In genomic region chrX:49177338-49177833, GRCh38 we compare ENCODE assay signal across 13 cellular contexts. TPM values are rescaled to one million over a fixed set of nuclear protein-coding genes. Genes with fewer than 3 reads are reported as not detected.
DNase-seq lines count a peak whose midpoint lies in the region; ATAC-seq, FAIRE-seq and TF ChIP-seq lines count a peak whose summit lies in the region.
"Had no signal": no experiment of that assay in that cellular context is flagged by ENCODE, and none has a peak within 500 bp of the region (broad histone marks: within the 10 kb centered on the region; RNA-seq: fewer than 3 reads in every experiment).

No MANE protein-coding gene starts in this region.

- intact Hi-C loops in left lung (cut with DNase I), result no loop called here

- DNase-seq in A549 (ENCODE audit: low read depth in 1 of 2, low spot score in 1 of 2) (peak in 1 of 2 experiments; percentile 35), HUDEP-2 (lab: John Stamatoyannopoulos, UW; ENCODE audit: unreplicated experiment in 76 of 76) (peak in 73 of 76 experiments; percentile 15 to 89 (median 70)), left lung (no peak), kidney tubule cell (ENCODE audit: low spot score) (no peak), putamen (ENCODE audit: low spot score) (no peak), D341Med (ENCODE audit: low spot score) (no peak)
- no peak for DNase-seq in activated naive CD8-positive, alpha-beta T cell treated with anti-CD3 and anti-CD28 coated beads for 36 hours
- DNase-seq: stimulated activated CD8-positive, alpha-beta memory T cell treated with anti-CD3 and anti-CD28 coated beads, Interleukin-4, amount 100 ng/mL, for 48 hours had no signal

- H3K4me3 ChIP-seq in A549 (no peak overlapping the region), left lung (no peak overlapping the region)

- ATAC-seq in A549 (peak; percentile 46 to 59; a peak in 5 of 6 replicates), left lung (peak; percentile 84), HG03460 (IDR thresholded peaks at IDR 0.05; ENCODE audit: unreplicated experiment) (no peak)

- H3K9me3 ChIP-seq in A549 (no peaks in the 10 kb centered on the region), left lung (no peaks in the 10 kb centered on the region)

- H3K4me2 ChIP-seq in A549, result no peak overlapping the region

- no peak for TF ChIP-seq POLR2A in A549 (IDR thresholded peaks at IDR 0.05; ENCODE audit: low read length)

- H3K27ac Mint-ChIP-seq in activated naive CD8-positive, alpha-beta T cell treated with anti-CD3 and anti-CD28 coated beads for 36 hours, result no peak overlapping the region
- H3K27ac Mint-ChIP-seq: brain, mesothelial cell of epicardium had no signal

- H3K27ac ChIP-seq in A549 (peak overlapping the region in 1 of 2 experiments; percentile 26; a peak in 1 of 6 replicates), left lung (peak overlapping the region; percentile 13 to 75)
- H3K27ac ChIP-seq: C4-2B had no signal

- peak overlapping the region; percentile 29 for H3K4me3 Mint-ChIP-seq in activated naive CD8-positive, alpha-beta T cell treated with anti-CD3 and anti-CD28 coated beads for 36 hours
- H3K4me3 Mint-ChIP-seq: brain, mesothelial cell of epicardium had no signal

- TF ChIP-seq RAD21 in A549 (conservative IDR thresholded peaks at IDR 0.05 in 1 of 2, IDR thresholded peaks at IDR 0.05 in 1 of 2), result peak in 1 of 2 experiments; percentile 23; a peak in 1 of 5 replicates

- no peaks in the 10 kb centered on the region for H3K27me3 Mint-ChIP-seq in activated naive CD8-positive, alpha-beta T cell treated with anti-CD3 and anti-CD28 coated beads for 36 hours
- H3K27me3 Mint-ChIP-seq: IgD-negative memory B cell had no signal

- peaks cover 27% of the 10 kb centered on the region for H3K36me3 Mint-ChIP-seq in activated naive CD8-positive, alpha-beta T cell treated with anti-CD3 and anti-CD28 coated beads for 36 hours

- CTCF ChIA-PET in A549 (lab: Yijun Ruan, JAX), result interaction anchor here (1.0 to 1.7 kb wide), 2 partner anchors 22 to 35 kb away, joined by 3 to 6 read pairs; no protein-coding TSS in a partner anchor

- TF ChIP-seq CTCF in A549 (IDR thresholded peaks at IDR 0.05) (0 out of 3 replicates have a peak, but pooled peaks have one; percentile 11), left lung (IDR thresholded peaks at IDR 0.05) (no peak)

- 88% methylated on average over 3 of the region's 4 CpGs for whole genome bisulfite sequencing in A549 (ENCODE audit: missing lambda C conversion rate)

- no peaks in the 10 kb centered on the region for H3K9me3 Mint-ChIP-seq in activated naive CD8-positive, alpha-beta T cell treated with anti-CD3 and anti-CD28 coated beads for 36 hours

- POLR2A ChIA-PET in A549 (lab: Yijun Ruan, JAX), result no interaction called here

- H3K4me1 ChIP-seq in A549 (peaks cover 31% of the 10 kb centered on the region; the same call in 2 of the 3 replicates), left lung (peaks cover 0 to 28% of the 10 kb centered on the region in 2 donors)

- FAIRE-seq in A549 (lab: Jason Lieb, UNC), result no peak

- TF ChIP-seq EP300 in A549 (IDR thresholded peaks at IDR 0.05), result no peak

- peaks cover 0 to 71% of the 10 kb centered on the region in 2 donors for H3K36me3 ChIP-seq in left lung

- no peaks in the 10 kb centered on the region for H3K27me3 ChIP-seq in left lung

- peaks cover 13% of the 10 kb centered on the region for H3K4me1 Mint-ChIP-seq in activated naive CD8-positive, alpha-beta T cell treated with anti-CD3 and anti-CD28 coated beads for 36 hours
- H3K4me1 Mint-ChIP-seq: brain had no signal

TF ChIP-seq in A549, 52 proteins besides CTCF, POLR2A, EP300 and RAD21 (continues in another document):
- TF ChIP-seq EHMT2 (IDR thresholded peaks at IDR 0.05; ENCODE audit: low read depth) (no peak), ZSCAN20 (CRISPR knock-in tag; IDR thresholded peaks at IDR 0.05) (no peak), BHLHE40 (IDR thresholded peaks at IDR 0.05; ENCODE audit: low read depth, low read length) (no peak), GATA3 (IDR thresholded peaks at IDR 0.05; ENCODE audit: borderline replicate concordance) (no peak), NFE2L2 (conservative IDR thresholded peaks at IDR 0.05; ENCODE audit: low read length) (no peak), SMC3 (IDR thresholded peaks at IDR 0.05) (no peak), JUNB (IDR thresholded peaks at IDR 0.05) (no peak), EHF (CRISPR knock-in tag; IDR thresholded peaks at IDR 0.05) (no peak), BCL3 (IDR thresholded peaks at IDR 0.05) (no peak), MAFK (IDR thresholded peaks at IDR 0.05; ENCODE audit: partially characterized antibody) (no peak), HEYL (CRISPR knock-in tag; IDR thresholded peaks at IDR 0.05) (no peak), HDAC2 (IDR thresholded peaks at IDR 0.05) (no peak), RNF2 (IDR thresholded peaks at IDR 0.05; ENCODE audit: borderline replicate concordance, low read depth) (no peak), CHD2 (IDR thresholded peaks at IDR 0.05; ENCODE audit: low read length, partially characterized antibody) (no peak), POLR2AphosphoS2 (conservative IDR thresholded peaks at IDR 0.05; ENCODE audit: low read length) (no peak), ZC3H11A (IDR thresholded peaks at IDR 0.05) (no peak)
- TF ChIP-seq, protein P1, sequence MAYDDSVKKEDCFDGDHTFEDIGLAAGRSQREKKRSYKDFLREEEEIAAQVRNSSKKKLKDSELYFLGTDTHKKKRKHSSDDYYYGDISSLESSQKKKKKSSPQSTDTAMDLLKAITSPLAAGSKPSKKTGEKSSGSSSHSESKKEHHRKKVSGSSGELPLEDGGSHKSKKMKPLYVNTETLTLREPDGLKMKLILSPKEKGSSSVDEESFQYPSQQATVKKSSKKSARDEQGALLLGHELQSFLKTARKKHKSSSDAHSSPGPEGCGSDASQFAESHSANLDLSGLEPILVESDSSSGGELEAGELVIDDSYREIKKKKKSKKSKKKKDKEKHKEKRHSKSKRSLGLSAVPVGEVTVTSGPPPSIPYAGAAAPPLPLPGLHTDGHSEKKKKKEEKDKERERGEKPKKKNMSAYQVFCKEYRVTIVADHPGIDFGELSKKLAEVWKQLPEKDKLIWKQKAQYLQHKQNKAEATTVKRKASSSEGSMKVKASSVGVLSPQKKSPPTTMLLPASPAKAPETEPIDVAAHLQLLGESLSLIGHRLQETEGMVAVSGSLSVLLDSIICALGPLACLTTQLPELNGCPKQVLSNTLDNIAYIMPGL (CRISPR knock-in tag; IDR thresholded peaks at IDR 0.05; ENCODE audit: borderline replicate concordance), result no peak

RNA-seq across cellular contexts. Expression of gene PLP2, which starts 5.7 kb away (rescaled TPM):
- polyA plus RNA-seq in A549 (2011; rRNA removed), result 209 and 277 TPM in 2 replicates
- 406 and 428 TPM in 2 replicates for polyA plus RNA-seq in A549 (2012; cell fraction: cytosol; rRNA removed)
- polyA plus RNA-seq in A549 (2012; cell fraction: nucleus; rRNA removed), result 165 and 236 TPM in 2 replicates
- polyA plus RNA-seq in A549 (2017; fragmentation: RNase III; extraction: RNeasy Plus Mini Kit Qiagen cat#74134 plus additional on column Dnase treatment), result 162 to 168 TPM (median 164 TPM) in 3 replicates
- 267 and 271 TPM in 2 replicates for polyA minus RNA-seq in A549 (2011; rRNA and poly(A)+ RNA removed)
- 10 to 100 TPM; 46.8 to 48.2 TPM for total RNA-seq in activated naive CD8-positive, alpha-beta T cell treated with anti-CD3 and anti-CD28 coated beads for 36 hours
- total RNA-seq in left lung, result 100 to 1,000 TPM in 1 of 2 donors, 10 to 100 TPM in 1; 79.8 to 241 TPM

RNA-seq across cellular contexts. Expression of gene PRICKLE3, which starts 8.8 kb away (rescaled TPM):
- polyA plus RNA-seq in A549 (2011; rRNA removed) (7.9 and 9.3 TPM in 2 replicates), A549 (2017; fragmentation: RNase III; extraction: RNeasy Plus Mini Kit Qiagen cat#74134 plus additional on column Dnase treatment) (12.9 to 14.1 TPM (median 14.0 TPM) in 3 replicates)
- polyA plus RNA-seq in A549 (2012; cell fraction: cytosol; rRNA removed), result 16.9 and 23.0 TPM in 2 replicates
- polyA plus RNA-seq in A549 (2012; cell fraction: nucleus; rRNA removed), result 54.4 and 68.6 TPM in 2 replicates
- 10.3 and 17.7 TPM in 2 replicates for polyA minus RNA-seq in A549 (2011; rRNA and poly(A)+ RNA removed)
- 10 to 100 TPM; 16.3 to 16.7 TPM for total RNA-seq in activated naive CD8-positive, alpha-beta T cell treated with anti-CD3 and anti-CD28 coated beads for 36 hours
- total RNA-seq in left lung, result 10 to 100 TPM; 14.0 to 17.6 TPM

RNA-seq across cellular contexts. Expression of gene MAGIX, which starts 14.8 kb away (rescaled TPM):
- polyA plus RNA-seq in A549 (2011; rRNA removed) (1.1 and 1.2 TPM in 2 replicates), A549 (2017; fragmentation: RNase III; extraction: RNeasy Plus Mini Kit Qiagen cat#74134 plus additional on column Dnase treatment) (2.2 to 3.0 TPM (median 2.5 TPM) in 3 replicates)
- 2.7 and 4.2 TPM in 2 replicates for polyA plus RNA-seq in A549 (2012; cell fraction: cytosol; rRNA removed)
- polyA plus RNA-seq in A549 (2012; cell fraction: nucleus; rRNA removed), result 4.6 and 6.8 TPM in 2 replicates
- polyA minus RNA-seq in A549 (2011; rRNA and poly(A)+ RNA removed), result 0.41 and 1.8 TPM in 2 replicates
- under 1 TPM; 0.47 to 0.88 TPM for total RNA-seq in activated naive CD8-positive, alpha-beta T cell treated with anti-CD3 and anti-CD28 coated beads for 36 hours
- total RNA-seq in left lung, result 1 to 10 TPM; 5.6 to 9.4 TPM

RNA-seq across cellular contexts. Expression of gene SYP, which starts 22.6 kb away (rescaled TPM):
- polyA plus RNA-seq in A549 (2011; rRNA removed), result 1.3 and 1.7 TPM in 2 replicates
- 1.5 and 1.6 TPM in 2 replicates for polyA plus RNA-seq in A549 (2012; cell fraction: cytosol; rRNA removed)
- 2.1 and 2.6 TPM in 2 replicates for polyA plus RNA-seq in A549 (2012; cell fraction: nucleus; rRNA removed)
- 3.3 to 4.0 TPM (median 3.8 TPM) in 3 replicates for polyA plus RNA-seq in A549 (2017; fragmentation: RNase III; extraction: RNeasy Plus Mini Kit Qiagen cat#74134 plus additional on column Dnase treatment)
- 1.1 and 1.3 TPM in 2 replicates for polyA minus RNA-seq in A549 (2011; rRNA and poly(A)+ RNA removed)
- 1 to 10 TPM; 4.4 to 4.6 TPM for total RNA-seq in activated naive CD8-positive, alpha-beta T cell treated with anti-CD3 and anti-CD28 coated beads for 36 hours
- total RNA-seq in left lung, result 1 to 10 TPM; 2.1 to 3.0 TPM

RNA-seq across cellular contexts. Expression of gene GPKOW, which starts 53.9 kb away (rescaled TPM):
- polyA plus RNA-seq in A549 (2011; rRNA removed), result 34.4 and 40.7 TPM in 2 replicates
- 32.5 and 34.5 TPM in 2 replicates for polyA plus RNA-seq in A549 (2012; cell fraction: cytosol; rRNA removed)
- 28.8 and 30.2 TPM in 2 replicates for polyA plus RNA-seq in A549 (2012; cell fraction: nucleus; rRNA removed)
- 22.0 to 24.9 TPM (median 24.1 TPM) in 3 replicates for polyA plus RNA-seq in A549 (2017; fragmentation: RNase III; extraction: RNeasy Plus Mini Kit Qiagen cat#74134 plus additional on column Dnase treatment)
- 21.1 and 22.8 TPM in 2 replicates for polyA minus RNA-seq in A549 (2011; rRNA and poly(A)+ RNA removed)
- 10 to 100 TPM; 19.9 to 20.0 TPM for total RNA-seq in activated naive CD8-positive, alpha-beta T cell treated with anti-CD3 and anti-CD28 coated beads for 36 hours
- 10 to 100 TPM; 15.5 to 15.7 TPM for total RNA-seq in left lung

Comparison
In these comparisons a context has a peak if more than half of its experiments do, and no peak if none do; other contexts are left out.
1. DNase-seq: peak in HUDEP-2 (73 of 76); none in activated naive CD8-positive, alpha-beta T cell treated with anti-CD3 and anti-CD28 coated beads for 36 hours (single experiment), left lung (0 of 2), kidney tubule cell (single experiment), putamen (single experiment) and D341Med (single experiment).